ENCODE assay signal across 9 cellular contexts in the genomic region with DNA sequence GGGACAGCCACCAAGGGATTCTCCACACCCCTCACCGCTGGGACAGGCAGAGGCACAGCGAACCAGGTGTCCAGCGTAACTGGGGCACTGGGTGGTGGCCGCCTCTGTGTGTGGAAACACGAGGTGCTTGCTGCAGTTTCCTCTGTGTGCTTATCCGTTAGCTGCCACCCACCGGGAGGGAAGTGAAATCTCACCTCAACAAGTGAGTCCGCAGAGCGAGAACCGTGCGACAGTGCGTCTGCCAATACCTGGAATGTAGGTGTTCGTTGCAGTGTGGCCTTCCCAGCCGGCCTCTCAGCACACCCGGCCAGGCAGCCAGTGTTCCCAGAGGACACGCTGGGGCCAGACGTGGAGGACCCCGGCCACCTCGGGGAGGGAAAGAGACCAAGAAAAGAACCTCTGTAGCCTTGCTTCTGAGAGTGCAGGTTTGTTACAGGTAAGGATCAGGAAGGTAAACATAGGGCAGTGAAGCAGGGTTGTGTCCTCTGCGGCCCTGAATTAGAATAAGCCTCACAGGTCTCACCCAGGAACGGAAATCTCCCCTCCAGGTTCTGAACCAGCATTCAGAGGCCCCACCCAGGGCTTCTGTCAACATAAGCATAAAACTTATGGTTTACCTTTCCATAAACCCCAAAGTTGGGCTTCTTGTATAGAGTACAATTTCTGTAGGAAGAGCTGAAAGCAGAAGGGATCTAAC. TPM values are rescaled to one million over a fixed set of nuclear protein-coding genes. Genes with fewer than 3 reads are reported as not detected.
DNase-seq lines count a peak whose midpoint lies in the region; ATAC-seq, FAIRE-seq and TF ChIP-seq lines count a peak whose summit lies in the region.
"Had no signal": no experiment of that assay in that cellular context is flagged by ENCODE, and none has a peak within 500 bp of the region (broad histone marks: within the 10 kb centered on the region; RNA-seq: fewer than 3 reads in every experiment).

No MANE protein-coding gene starts in this region.

- H3K4me1 Mint-ChIP-seq in activated naive CD8-positive, alpha-beta T cell (ENCODE audit: low read depth), result peaks cover 21% of the 10 kb centered on the region
- peaks cover 20% of the 10 kb centered on the region for H3K4me1 Mint-ChIP-seq in activated naive CD8-positive, alpha-beta T cell treated with anti-CD3 and anti-CD28 coated beads, Interleukin-2, amount 50 U/mL, for 24 hours

- H3K27ac ChIP-seq in mesendoderm (ENCODE audit: low read depth, low read length), result no peak overlapping the region
- H3K27ac ChIP-seq: A549 had no signal

- H3K27ac Mint-ChIP-seq in activated naive CD8-positive, alpha-beta T cell, result peak overlapping the region; percentile 95
- H3K27ac Mint-ChIP-seq in activated naive CD8-positive, alpha-beta T cell treated with anti-CD3 and anti-CD28 coated beads, Interleukin-2, amount 50 U/mL, for 24 hours, result no peak overlapping the region

- H3K4me3 ChIP-seq in mesendoderm (ENCODE audit: low read length), result no peak overlapping the region
- H3K4me3 ChIP-seq: A549 had no signal

- no peak overlapping the region for H3K56ac ChIP-seq in mesendoderm (ENCODE audit: low read length)

- no peak overlapping the region for H2AK5ac ChIP-seq in mesendoderm (ENCODE audit: low read length)

- peak overlapping the region; percentile 38 for H3K4ac ChIP-seq in mesendoderm (ENCODE audit: low read depth, low read length)

- no peak overlapping the region for H2BK120ac ChIP-seq in mesendoderm (ENCODE audit: low read depth, low read length)

- H3K79me2 ChIP-seq in mesendoderm (ENCODE audit: control insufficient read depth, insufficient read depth, low read length), result no peaks in the 10 kb centered on the region

- no CpG with 5 or more reads among the region's 21 CpGs for WGBS in mesendoderm (ENCODE audit: extremely low coverage, insufficient coverage, low lambda C conversion rate)

- H4K8ac ChIP-seq in mesendoderm (ENCODE audit: low read depth, low read length), result no peak overlapping the region

- FAIRE-seq in D721Med (lab: Jason Lieb, UNC), result no peak
- FAIRE-seq: A549 had no signal

- ATAC-seq in activated naive CD8-positive, alpha-beta T cell treated with anti-CD3 and anti-CD28 coated beads, Interleukin-2, amount 50 U/mL, for 24 hours, result no peak

- H3K4me2 ChIP-seq in mesendoderm (ENCODE audit: low read length), result no peak overlapping the region
- H3K4me2 ChIP-seq: A549 had no signal

- no peaks in the 10 kb centered on the region for H3K9me3 Mint-ChIP-seq in activated naive CD8-positive, alpha-beta T cell (ENCODE audit: low read depth)
- H3K9me3 Mint-ChIP-seq in activated naive CD8-positive, alpha-beta T cell treated with anti-CD3 and anti-CD28 coated beads, Interleukin-2, amount 50 U/mL, for 24 hours, result no peaks in the 10 kb centered on the region

- H3K79me1 ChIP-seq in mesendoderm (ENCODE audit: low read length), result no peaks in the 10 kb centered on the region

- peaks cover 2% of the 10 kb centered on the region for H3K27me3 Mint-ChIP-seq in activated naive CD8-positive, alpha-beta T cell
- no peaks in the 10 kb centered on the region for H3K27me3 Mint-ChIP-seq in activated naive CD8-positive, alpha-beta T cell treated with anti-CD3 and anti-CD28 coated beads, Interleukin-2, amount 50 U/mL, for 24 hours

- peaks cover 3% of the 10 kb centered on the region for H3K4me1 ChIP-seq in mesendoderm (ENCODE audit: control insufficient read depth, low read depth, low read length)

- H3K4me3 Mint-ChIP-seq in activated naive CD8-positive, alpha-beta T cell, result peak overlapping the region; percentile 87
- H3K4me3 Mint-ChIP-seq in activated naive CD8-positive, alpha-beta T cell treated with anti-CD3 and anti-CD28 coated beads, Interleukin-2, amount 50 U/mL, for 24 hours, result no peak overlapping the region

- H3K36me3 Mint-ChIP-seq in activated naive CD8-positive, alpha-beta T cell, result no peaks in the 10 kb centered on the region
- no peaks in the 10 kb centered on the region for H3K36me3 Mint-ChIP-seq in activated naive CD8-positive, alpha-beta T cell treated with anti-CD3 and anti-CD28 coated beads, Interleukin-2, amount 50 U/mL, for 24 hours (ENCODE audit: low read depth)

- no peak overlapping the region for H2BK5ac ChIP-seq in mesendoderm (ENCODE audit: low read length)

- no peak for DNase-seq in activated naive CD8-positive, alpha-beta T cell treated with anti-CD3 and anti-CD28 coated beads, Interleukin-2, amount 50 U/mL, for 24 hours
- peak; percentile 13 for DNase-seq in activated T-cell treated with anti-CD3 and anti-CD28 coated beads for 48 hours (ENCODE audit: low read depth)
- DNase-seq in mesendoderm, result no peak
- DNase-seq in ureter (ENCODE audit: low spot score), result peak; percentile 58
- DNase-seq in SKM-1 treated with dmso at 0.1 percent for 144 hours (lab: John Stamatoyannopoulos, UW; ENCODE audit: unreplicated experiment), result no peak
- DNase-seq in 8988T, result no peak
- no peak for DNase-seq in D721Med (ENCODE audit: insufficient read length, low spot score)

- no peaks in the 10 kb centered on the region for H3K36me3 ChIP-seq in mesendoderm (ENCODE audit: control insufficient read depth, insufficient read depth, low read length)

- no peak overlapping the region for H3K18ac ChIP-seq in mesendoderm (ENCODE audit: low read length)

- peak overlapping the region; percentile 19 for H3K9ac ChIP-seq in mesendoderm (ENCODE audit: low read length)

- no peak for TF ChIP-seq CTCF in D721Med (IDR thresholded peaks at IDR 0.05; ENCODE audit: insufficient read depth, missing control alignments)

- no peaks in the 10 kb centered on the region for H3K27me3 ChIP-seq in mesendoderm (ENCODE audit: insufficient read depth, low read length, poor library complexity)

- H4K5ac ChIP-seq in mesendoderm (ENCODE audit: low read length), result no peak overlapping the region

- no peak overlapping the region for H2BK15ac ChIP-seq in mesendoderm (replicated peaks; ENCODE audit: low read depth)

- no peak overlapping the region for H3K23ac ChIP-seq in mesendoderm (ENCODE audit: low read length)

RNA-seq across cellular contexts. Expression of a gene that starts 1.5 kb away (rescaled TPM):
- 1.7 TPM for polyA plus RNA-seq in mesendoderm (2013, experiment 1 of 2)
- 1.7 TPM for polyA plus RNA-seq in mesendoderm (2013, experiment 2 of 2)
- total RNA-seq in ureter, result 17.4 TPM

Comparison
In these comparisons a context has a peak if more than half of its experiments do, and no peak if none do; other contexts are left out.
1. DNase-seq: peak in activated T-cell treated with anti-CD3 and anti-CD28 coated beads for 48 hours (single experiment) and ureter (single experiment); none in activated naive CD8-positive, alpha-beta T cell treated with anti-CD3 and anti-CD28 coated beads, Interleukin-2, amount 50 U/mL, for 24 hours (single experiment), mesendoderm (single experiment), SKM-1 treated with dmso at 0.1 percent for 144 hours (single experiment), 8988T (single experiment) and D721Med (single experiment).